Comparison of ENCODE assay signal across 8 cellular contexts in genomic region chr20:23361108-23361650, GRCh38. TPM values are rescaled to one million over a fixed set of nuclear protein-coding genes. Genes with fewer than 3 reads are reported as not detected.
DNase-seq lines count a peak whose midpoint lies in the region; ATAC-seq and TF ChIP-seq lines count a peak whose summit lies in the region.

No MANE protein-coding gene starts in this region.

- peaks cover 38 to 52% (median 41%) of the 10 kb centered on the region in 4 donors for H3K4me1 ChIP-seq in upper lobe of left lung

- TF ChIP-seq CTCF in choroid plexus epithelial cell (conservative IDR thresholded peaks at IDR 0.05; ENCODE audit: low read depth, low read length) (no peak), upper lobe of left lung (IDR thresholded peaks at IDR 0.05) (no peak)

- TF ChIP-seq EP300 in upper lobe of left lung (IDR thresholded peaks at IDR 0.05) = peak in 1 of 4 donors; percentile 6

- DNase-seq in EL (peak; percentile 22), NCI-H146 treated with DMSO at 0.1 percent for 48 hours (lab: John Stamatoyannopoulos, UW; ENCODE audit: unreplicated experiment) (peak; percentile 35), choroid plexus epithelial cell (ENCODE audit: low read depth) (peak; percentile 55), lung microvascular endothelial cell (ENCODE audit: low read depth in 2 of 2) (peak; percentile 28 to 34), upper lobe of left lung (no peak), middle frontal gyrus (ENCODE audit: extremely low spot score, low spot score) (no peak)
- no peak for DNase-seq in stimulated activated CD8-positive, alpha-beta memory T cell treated with anti-CD3 and anti-CD28 coated beads, Interleukin-4, amount 100 ng/mL, for 48 hours

- WGBS in upper lobe of left lung, 2 donors = 2% methylated on average over 11 to 17 of the region's 27 CpGs

- H3K9me3 ChIP-seq in upper lobe of left lung = no peaks in the 10 kb centered on the region

- peaks cover 0 to 19% (median 10%) of the 10 kb centered on the region in 4 donors for H3K36me3 ChIP-seq in upper lobe of left lung

- no peak for TF ChIP-seq POLR2A in upper lobe of left lung (IDR thresholded peaks at IDR 0.05)

- ATAC-seq in upper lobe of left lung (ENCODE audit: low FRiP score in 2 of 2) (peak in 1 of 2 donors; percentile 33), GM18498 (IDR thresholded peaks at IDR 0.05; ENCODE audit: unreplicated experiment) (no peak)

- peak overlapping the region; percentile 96 to 100 (median 100) for H3K27ac ChIP-seq in upper lobe of left lung

- H3K4me3 ChIP-seq in choroid plexus epithelial cell (ENCODE audit: low read depth, low read length) (peak overlapping the region; percentile 78), upper lobe of left lung (peak overlapping the region; percentile 45 to 77 (median 74))

- H3K27me3 ChIP-seq in upper lobe of left lung = no peaks in the 10 kb centered on the region

RNA-seq across cellular contexts. Expression of gene GZF1, which starts 0.8 kb away (rescaled TPM):
- 9.6 and 18.8 TPM in 2 replicates for total RNA-seq in lung microvascular endothelial cell
- 10 to 100 TPM; 14.1 to 32.5 (median 25.6) TPM for total RNA-seq in upper lobe of left lung

RNA-seq across cellular contexts. Expression of gene NXT1, which starts 10.6 kb away (rescaled TPM):
- total RNA-seq in lung microvascular endothelial cell = 20.5 and 29.4 TPM in 2 replicates
- 10 to 100 TPM in 5 of 6 donors, 1 to 10 TPM in 1; 7.3 to 39.4 (median 17.9) TPM for total RNA-seq in upper lobe of left lung

Comparison
In these comparisons a context has a peak if more than half of its experiments do, and no peak if none do; other contexts are left out.
1. DNase-seq: peak in EL (single experiment), NCI-H146 treated with DMSO at 0.1 percent for 48 hours (single experiment), choroid plexus epithelial cell (single experiment) and lung microvascular endothelial cell (2 of 2); none in upper lobe of left lung (0 of 2), stimulated activated CD8-positive, alpha-beta memory T cell treated with anti-CD3 and anti-CD28 coated beads, Interleukin-4, amount 100 ng/mL, for 48 hours (single experiment) and middle frontal gyrus (single experiment).